In the genomic region with DNA sequence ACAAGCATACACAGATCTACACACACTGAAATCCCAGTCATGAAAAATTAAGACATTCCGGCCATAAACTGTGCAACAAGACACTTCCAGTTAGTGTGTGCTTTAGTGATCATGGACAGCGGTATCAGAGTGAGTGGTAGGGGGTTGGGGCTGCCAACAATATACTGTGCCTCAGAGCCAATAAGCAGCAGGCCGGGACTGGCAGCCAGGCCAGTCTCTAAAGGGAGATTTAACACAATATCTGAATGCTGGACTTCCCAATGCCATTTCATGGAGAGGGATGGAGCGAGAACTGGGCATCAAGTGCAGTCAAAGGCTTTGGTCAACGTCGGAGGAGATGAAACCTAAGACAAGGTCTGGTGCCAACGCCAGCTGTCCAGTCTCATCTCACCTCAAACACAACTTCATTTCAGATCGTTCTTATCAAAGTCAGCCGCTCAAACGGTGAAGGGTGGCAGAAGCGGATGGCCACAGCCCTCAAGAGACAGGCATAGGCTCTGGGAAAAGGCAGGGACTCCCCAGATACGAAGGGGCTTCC, we compare ENCODE assay signal across 7 cellular contexts. TPM values are rescaled to one million over a fixed set of nuclear protein-coding genes. Genes with fewer than 3 reads are reported as not detected.
A peak's percentile ranks its signal among the peaks of the same experiment; 100 is the strongest.
DNase-seq lines count a peak whose midpoint lies in the region; ATAC-seq and TF ChIP-seq lines count a peak whose summit lies in the region.

No MANE protein-coding gene starts in this region.

- H3K27ac ChIP-seq in MM.1S (ENCODE audit: low read length) (no peak overlapping the region), mucosa of rectum (ENCODE audit: low read depth in 2 of 2, low read length in 2 of 2) (peak overlapping the region; percentile 92 to 95), upper lobe of left lung (peak overlapping the region; percentile 94 to 98 (median 96))

- peak overlapping the region; percentile 95 for H2AFZ ChIP-seq in MM.1S (ENCODE audit: low read length)

- peaks cover 7% of the 10 kb centered on the region for H3K36me3 Mint-ChIP-seq in endothelial cell (ENCODE audit: low read depth, unreplicated experiment)

- H3K27me3 Mint-ChIP-seq in endothelial cell (ENCODE audit: unreplicated experiment): peaks cover 8% of the 10 kb centered on the region

- 4 to 5% methylated on average over 12 of the region's 12 CpGs for WGBS in upper lobe of left lung, 2 donors

- H3K27ac Mint-ChIP-seq in endothelial cell (ENCODE audit: unreplicated experiment): peak overlapping the region; percentile 91

- no peaks in the 10 kb centered on the region for H3K9me3 ChIP-seq in MM.1S (replicated peaks; ENCODE audit: insufficient read depth, low read length)
- no peaks in the 10 kb centered on the region for H3K9me3 ChIP-seq in mucosa of rectum (ENCODE audit: control insufficient read depth in 2 of 2, low read length in 2 of 2)
- no peaks in the 10 kb centered on the region for H3K9me3 ChIP-seq in upper lobe of left lung

- H3K4me1 Mint-ChIP-seq in endothelial cell (ENCODE audit: unreplicated experiment): peaks cover 46% of the 10 kb centered on the region

- ATAC-seq in upper lobe of left lung (ENCODE audit: low FRiP score in 2 of 2) (peak in 1 of 2 donors; percentile 11), GM18870 (IDR thresholded peaks at IDR 0.05; ENCODE audit: unreplicated experiment) (no peak)

- DNase-seq in MM.1S: no peak
- DNase-seq in activated CD4-positive, alpha-beta T cell treated with anti-CD3 and anti-CD28 coated beads, Interleukin-2, amount 50 U/mL, for 1 hour: peak; percentile 7
- peak; percentile 15 for DNase-seq in endothelial cell (ENCODE audit: low spot score)
- DNase-seq in upper lobe of left lung: peak in 1 of 2 donors; percentile 44

- H3K4me2 ChIP-seq in MM.1S (ENCODE audit: low read depth, low read length): peak overlapping the region; percentile 93

- TF ChIP-seq EP300 in upper lobe of left lung (IDR thresholded peaks at IDR 0.05): no peak

- H3K9ac ChIP-seq in MM.1S (ENCODE audit: low read length) (peak overlapping the region; percentile 85; the same call in 1 of the 2 replicates), mucosa of rectum (ENCODE audit: low read depth in 1 of 2, low read length in 2 of 2) (peak overlapping the region; percentile 90 to 94)

- H3K27me3 ChIP-seq in MM.1S (replicated peaks; ENCODE audit: insufficient read depth, low read length) (no peaks in the 10 kb centered on the region), mucosa of rectum (ENCODE audit: control insufficient read depth in 2 of 2, insufficient read depth in 2 of 2, low read length in 2 of 2) (no peaks in the 10 kb centered on the region), upper lobe of left lung (no peaks in the 10 kb centered on the region)

- no peaks in the 10 kb centered on the region for H3K4me1 ChIP-seq in MM.1S (ENCODE audit: low read length)
- H3K4me1 ChIP-seq in mucosa of rectum (ENCODE audit: control insufficient read depth in 2 of 2, insufficient read depth in 2 of 2, low read length in 2 of 2): peaks cover 0 to 8% of the 10 kb centered on the region in 2 donors
- H3K4me1 ChIP-seq in upper lobe of left lung: peaks cover 40 to 63% (median 42%) of the 10 kb centered on the region in 4 donors

- no peak for TF ChIP-seq CTCF in MM.1S (IDR thresholded peaks at IDR 0.05; ENCODE audit: low read length)
- TF ChIP-seq CTCF in endothelial cell (IDR thresholded peaks at IDR 0.05; ENCODE audit: unreplicated experiment): no peak
- TF ChIP-seq CTCF in upper lobe of left lung (IDR thresholded peaks at IDR 0.05): no peak

- no peaks in the 10 kb centered on the region for H3K9me2 ChIP-seq in MM.1S (replicated peaks; ENCODE audit: insufficient read depth, low read length)

- H3K9me3 Mint-ChIP-seq in endothelial cell (ENCODE audit: unreplicated experiment): no peaks in the 10 kb centered on the region

- peaks cover 12% of the 10 kb centered on the region for H3F3A ChIP-seq in MM.1S (ENCODE audit: insufficient read depth, low read length)

- peaks cover 22% of the 10 kb centered on the region for H3K79me2 ChIP-seq in MM.1S (ENCODE audit: low read length)

- H3K36me3 ChIP-seq in MM.1S (replicated peaks; ENCODE audit: insufficient read depth, low read length): no peaks in the 10 kb centered on the region
- H3K36me3 ChIP-seq in mucosa of rectum (ENCODE audit: control insufficient read depth in 2 of 2, insufficient read depth in 2 of 2, low read length in 2 of 2): no peaks in the 10 kb centered on the region
- no peaks in the 10 kb centered on the region for H3K36me3 ChIP-seq in upper lobe of left lung

- H4K20me1 ChIP-seq in MM.1S (ENCODE audit: insufficient read depth, low read length): no peaks in the 10 kb centered on the region

- TF ChIP-seq POLR2A in upper lobe of left lung (IDR thresholded peaks at IDR 0.05): no peak

- H3K4me3 ChIP-seq in GM08714 (ENCODE audit: low read length) (peak overlapping the region; percentile 80), MM.1S (ENCODE audit: low read length) (peak overlapping the region; percentile 93), mucosa of rectum (ENCODE audit: low read length in 2 of 2) (peak overlapping the region; percentile 91 to 94), upper lobe of left lung (peak overlapping the region; percentile 70 to 95 (median 83))

- peak overlapping the region; percentile 98 for H3K4me3 Mint-ChIP-seq in endothelial cell (ENCODE audit: unreplicated experiment)

RNA-seq across cellular contexts. Expression of gene USP32, which starts 1.0 kb away (rescaled TPM):
- total RNA-seq in endothelial cell (ENCODE audit: unreplicated experiment): 37.4 TPM
- total RNA-seq in upper lobe of left lung: 100 to 1,000 TPM in 2 of 6 donors, 10 to 100 TPM in 4; 69.5 to 115 (median 86.3) TPM

RNA-seq across cellular contexts. Expression of gene CHCT1, which starts 31.3 kb away (rescaled TPM):
- not detected for total RNA-seq in endothelial cell (ENCODE audit: unreplicated experiment)
- total RNA-seq in upper lobe of left lung: under 1 TPM in 2 of 6 donors, not detected in 4; 0.37 to 0.61 TPM
